1 cellular context compared by ENCODE assay signal in genomic region chr1:223873044-223873443, GRCh38.
A peak's percentile ranks its signal among the peaks of the same experiment; 100 is the strongest.
TF ChIP-seq lines count a peak whose summit lies in the region.

No MANE protein-coding gene starts in this region.

TF ChIP-seq in K562, 482 proteins besides CTCF, POLR2A, EP300 and RAD21 (continued from another document):
- TF ChIP-seq RBM17 (IDR thresholded peaks at IDR 0.05; ENCODE audit: borderline replicate concordance, low read depth, low read length) (no peak), ZNF79 (CRISPR knock-in tag; IDR thresholded peaks at IDR 0.05; ENCODE audit: low read depth) (no peak), ZBTB17 (CRISPR knock-in tag; IDR thresholded peaks at IDR 0.05) (0 out of 2 replicates have a peak, but pooled peaks have one; percentile 57), PHF21A (IDR thresholded peaks at IDR 0.05; ENCODE audit: borderline replicate concordance, low read depth) (0 out of 2 replicates have a peak, but pooled peaks have one; percentile 34), SRSF3 (IDR thresholded peaks at IDR 0.05; ENCODE audit: insufficient read depth, low read length) (no peak), ETV5 (CRISPR knock-in tag; IDR thresholded peaks at IDR 0.05; ENCODE audit: low read depth) (peak; percentile 84), ZNF407 (IDR thresholded peaks at IDR 0.05; ENCODE audit: low read depth) (no peak), MAFG (tag; conservative IDR thresholded peaks at IDR 0.05) (peak; percentile 74), JUN (IDR thresholded peaks at IDR 0.05; ENCODE audit: borderline replicate concordance, low read depth, low read length) (peak; percentile 64; the same call in 1 of the 2 replicates), JUN (CRISPR knock-in tag; IDR thresholded peaks at IDR 0.05; ENCODE audit: borderline replicate concordance) (no peak), RNF2 (IDR thresholded peaks at IDR 0.05) (no peak), DPF2 (IDR thresholded peaks at IDR 0.05) (peak; percentile 82), MEIS2 (IDR thresholded peaks at IDR 0.05; ENCODE audit: partially characterized antibody) (peak; percentile 51), NONO (IDR thresholded peaks at IDR 0.05; ENCODE audit: low read depth in 2 of 2, low read length in 1 of 2) (no peak), ILF3 (IDR thresholded peaks at IDR 0.05; ENCODE audit: borderline replicate concordance) (no peak), MAFK (IDR thresholded peaks at IDR 0.05; ENCODE audit: low read length) (peak; percentile 69; the same call in 1 of the 2 replicates), CBFA2T3 (IDR thresholded peaks at IDR 0.05) (peak; percentile 91), CTBP1 (IDR thresholded peaks at IDR 0.05; ENCODE audit: borderline replicate concordance) (peak; percentile 26; the same call in 1 of the 2 replicates), HNRNPLL (IDR thresholded peaks at IDR 0.05; ENCODE audit: low read depth, low read length, poor library complexity, severe bottlenecking) (no peak), NR2C2 (CRISPR knock-in tag; IDR thresholded peaks at IDR 0.05) (no peak), NR2C2 (tag; IDR thresholded peaks at IDR 0.05) (no peak), LCOR (CRISPR knock-in tag; IDR thresholded peaks at IDR 0.05) (0 out of 2 replicates have a peak, but pooled peaks have one; percentile 45), KDM4B (IDR thresholded peaks at IDR 0.05; ENCODE audit: borderline replicate concordance in 2 of 2, low read depth in 1 of 2) (no peak), TCFL5 (CRISPR knock-in tag; conservative IDR thresholded peaks at IDR 0.05) (no peak), EHMT2 (IDR thresholded peaks at IDR 0.05) (peak; percentile 76), POLR2AphosphoS5 (IDR thresholded peaks at IDR 0.05; ENCODE audit: control insufficient read depth, insufficient read depth, low read depth, low read length) (peak; percentile 26; the same call in 1 of the 2 replicates), NFXL1 (CRISPR knock-in tag; IDR thresholded peaks at IDR 0.05) (0 out of 2 replicates have a peak, but pooled peaks have one; percentile 21), ZNF316 (IDR thresholded peaks at IDR 0.05) (peak; percentile 95), SMARCE1 (IDR thresholded peaks at IDR 0.05) (peak; percentile 69; the same call in 1 of the 2 replicates), MIER1 (IDR thresholded peaks at IDR 0.05; ENCODE audit: low read depth) (peak; percentile 19; the same call in 1 of the 2 replicates), POLR2B (IDR thresholded peaks at IDR 0.05; ENCODE audit: low read depth, partially characterized antibody) (no peak), MYNN (IDR thresholded peaks at IDR 0.05) (no peak), MYNN (CRISPR knock-in tag; IDR thresholded peaks at IDR 0.05) (no peak), KDM1A (IDR thresholded peaks at IDR 0.05) (peak; percentile 88 to 89), ILK (tag; IDR thresholded peaks at IDR 0.05; ENCODE audit: borderline replicate concordance, low read depth) (no peak), CXXC5 (CRISPR knock-in tag; IDR thresholded peaks at IDR 0.05) (0 out of 2 replicates have a peak, but pooled peaks have one; percentile 12), NR3C1 (CRISPR knock-in tag; IDR thresholded peaks at IDR 0.05) (no peak), RCOR1 (IDR thresholded peaks at IDR 0.05; ENCODE audit: borderline replicate concordance in 1 of 2, low read depth in 2 of 2, low read length in 2 of 2) (peak in 1 of 2 experiments; percentile 59; a peak in 1 of 4 replicates), FOXA3 (CRISPR knock-in tag; conservative IDR thresholded peaks at IDR 0.05 in 1 of 2, IDR thresholded peaks at IDR 0.05 in 1 of 2) (peak in 1 of 2 experiments; percentile 53; a peak in 1 of 4 replicates), NFRKB (IDR thresholded peaks at IDR 0.05; ENCODE audit: low read depth) (no peak), SMARCA4 (IDR thresholded peaks at IDR 0.05) (peak; percentile 81), NFE2 (IDR thresholded peaks at IDR 0.05; ENCODE audit: low read depth) (peak; percentile 26; the same call in 1 of the 2 replicates), DMBX1 (CRISPR knock-in tag; IDR thresholded peaks at IDR 0.05; ENCODE audit: borderline replicate concordance) (peak; percentile 66; the same call in 1 of the 2 replicates), DEAF1 (CRISPR knock-in tag; IDR thresholded peaks at IDR 0.05) (peak; percentile 31; the same call in 1 of the 2 replicates), SMAD4 (CRISPR knock-in tag; conservative IDR thresholded peaks at IDR 0.05) (peak; percentile 64; the same call in 1 of the 2 replicates), SAFB (IDR thresholded peaks at IDR 0.05; ENCODE audit: borderline replicate concordance, low read depth, low read length) (no peak)
- TF ChIP-seq, protein P1, sequence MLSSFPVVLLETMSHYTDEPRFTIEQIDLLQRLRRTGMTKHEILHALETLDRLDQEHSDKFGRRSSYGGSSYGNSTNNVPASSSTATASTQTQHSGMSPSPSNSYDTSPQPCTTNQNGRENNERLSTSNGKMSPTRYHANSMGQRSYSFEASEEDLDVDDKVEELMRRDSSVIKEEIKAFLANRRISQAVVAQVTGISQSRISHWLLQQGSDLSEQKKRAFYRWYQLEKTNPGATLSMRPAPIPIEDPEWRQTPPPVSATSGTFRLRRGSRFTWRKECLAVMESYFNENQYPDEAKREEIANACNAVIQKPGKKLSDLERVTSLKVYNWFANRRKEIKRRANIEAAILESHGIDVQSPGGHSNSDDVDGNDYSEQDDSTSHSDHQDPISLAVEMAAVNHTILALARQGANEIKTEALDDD (IDR thresholded peaks at IDR 0.05): peak; percentile 78
